Comparison of ENCODE assay signal across 9 cellular contexts in the genomic region with DNA sequence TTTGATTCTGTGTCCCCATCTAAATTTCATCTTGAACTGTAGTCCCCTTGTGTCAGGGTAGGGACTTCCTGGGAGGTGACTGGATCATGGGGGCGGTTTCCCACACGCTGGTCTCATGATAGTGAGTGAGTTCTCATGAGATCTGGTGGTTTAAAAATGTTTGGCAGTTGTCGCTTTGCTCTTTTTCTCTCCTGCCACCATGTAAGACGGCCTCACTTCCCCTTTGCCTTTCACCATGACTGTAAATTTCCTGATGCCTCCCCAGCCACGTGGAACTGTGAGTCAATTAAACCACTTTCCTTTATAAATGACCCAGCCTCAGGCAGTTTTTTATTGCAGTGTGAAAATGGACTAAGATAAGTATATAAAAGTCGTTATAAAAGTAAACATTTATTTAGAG.
DNase-seq lines count a peak whose midpoint lies in the region; ATAC-seq and TF ChIP-seq lines count a peak whose summit lies in the region.
"Had no signal": no experiment of that assay in that cellular context is flagged by ENCODE, and none has a peak within 500 bp of the region (broad histone marks: within the 10 kb centered on the region; RNA-seq: fewer than 3 reads in every experiment).

No MANE protein-coding gene starts in this region.

- H3K27ac ChIP-seq in upper lobe of right lung, result no peak overlapping the region

- no peaks in the 10 kb centered on the region for H3K36me3 ChIP-seq in upper lobe of right lung

- intact Hi-C loops in upper lobe of right lung (cut with DNase I), result no loop called here

- H3K27me3 ChIP-seq in upper lobe of right lung, result no peaks in the 10 kb centered on the region

- TF ChIP-seq POLR2A in erythroblast (IDR thresholded peaks at IDR 0.05; ENCODE audit: low read length), result no peak

- H3K4me1 ChIP-seq in upper lobe of right lung, result no peaks in the 10 kb centered on the region

- no peaks in the 10 kb centered on the region for H3K9me3 ChIP-seq in upper lobe of right lung

- no peak for TF ChIP-seq CTCF in upper lobe of right lung (IDR thresholded peaks at IDR 0.05)
- TF ChIP-seq CTCF in GM10266 (IDR thresholded peaks at IDR 0.05; ENCODE audit: control insufficient read depth, insufficient read depth, low read depth, missing control alignments), result no peak

- DNase-seq in stimulated activated naive CD4-positive, alpha-beta T cell treated with Interleukin-2 at 50 U/mL for 16 hours (lab: John Stamatoyannopoulos, UW), result peak; percentile 9
- DNase-seq in stimulated activated naive CD4-positive, alpha-beta T cell (lab: John Stamatoyannopoulos, UW), result no peak
- DNase-seq in NCI-H69 (lab: John Stamatoyannopoulos, UW) (peak; percentile 15), foreskin melanocyte (peak; percentile 87), upper lobe of right lung (no peak), erythroblast (lab: John Stamatoyannopoulos, UW) (no peak), NCI-H446 (lab: John Stamatoyannopoulos, UW) (no peak), GM10266 (ENCODE audit: extremely low spot score) (no peak)
- DNase-seq: NCI-H2107 had no signal

- no peak overlapping the region for H3K4me3 ChIP-seq in upper lobe of right lung

- ATAC-seq in upper lobe of right lung, result peak; percentile 87

Comparison
In these comparisons a context has a peak if more than half of its experiments do, and no peak if none do; other contexts are left out.
1. DNase-seq: peak in stimulated activated naive CD4-positive, alpha-beta T cell treated with Interleukin-2 at 50 U/mL for 16 hours (single experiment), NCI-H69 (single experiment) and foreskin melanocyte (single experiment); none in stimulated activated naive CD4-positive, alpha-beta T cell (0 of 6), upper lobe of right lung (single experiment), erythroblast (0 of 2), NCI-H446 (0 of 2) and GM10266 (single experiment).